Comparison of ENCODE assay signal across 8 cellular contexts in genomic region chr2:241558532-241559488, GRCh38. TPM values are rescaled to one million over a fixed set of nuclear protein-coding genes. Genes with fewer than 3 reads are reported as not detected.
DNase-seq lines count a peak whose midpoint lies in the region; ATAC-seq and TF ChIP-seq lines count a peak whose summit lies in the region.

Gene BOK, plus strand, starts transcription at chr2:241558745. Its CDS starts 739 bp downstream, at chr2:241559484.

- H3K4me3 ChIP-seq in adrenal gland = peak within 1 kb of the TSS in 3 of 4 donors; percentile 25 to 97 (median 37)
- H3K4me3 ChIP-seq in heart left ventricle = peak within 1 kb of the TSS; percentile 50 to 90 (median 66)
- H3K4me3 ChIP-seq in osteoblast (ENCODE audit: insufficient read depth, low read length) = peak within 1 kb of the TSS; percentile 83

- 0 to 3% (median 1%) methylated on average over 18 to 124 of the region's 124 CpGs; no CpG with 5 or more reads in 1 of the 4 donors for WGBS in adrenal gland, 4 donors
- WGBS in heart left ventricle, 4 donors = 1 to 3% (median 1%) methylated on average over 42 to 124 of the region's 124 CpGs

- TF ChIP-seq CTCF in adrenal gland (IDR thresholded peaks at IDR 0.05) (no peak), heart left ventricle (IDR thresholded peaks at IDR 0.05) (no peak), osteoblast (IDR thresholded peaks at IDR 0.05; ENCODE audit: extremely low read depth, low read depth, low read length) (no peak), GM13976 (IDR thresholded peaks at IDR 0.05; ENCODE audit: borderline replicate concordance, control extremely low read depth, extremely low read depth, insufficient read depth, missing control alignments) (no peak)

- peak in 3 of 4 donors; percentile 35 to 63 (median 39) for ATAC-seq in heart left ventricle
- ATAC-seq in HG03025 (IDR thresholded peaks at IDR 0.05; ENCODE audit: low FRiP score, unreplicated experiment) = no peak

- H3K36me3 ChIP-seq in adrenal gland (replicated peaks in 1 of 2) (no peaks in the 10 kb centered on the region), heart left ventricle (peaks cover 0 to 9% (median 0%) of the 10 kb centered on the region in 9 donors), osteoblast (ENCODE audit: insufficient read depth, low read length) (peaks cover 14% of the 10 kb centered on the region)

- peak within 1 kb of the TSS; percentile 80 for H2AFZ ChIP-seq in osteoblast (ENCODE audit: low read length)

- peak within 1 kb of the TSS; percentile 82 for H3K4me2 ChIP-seq in osteoblast (ENCODE audit: insufficient read depth, low read length)

- no peaks in the 10 kb centered on the region for H3K9me3 ChIP-seq in adrenal gland (replicated peaks in 1 of 3)
- peaks cover 0 to 22% (median 11%) of the 10 kb centered on the region in 12 donors for H3K9me3 ChIP-seq in heart left ventricle
- H3K9me3 ChIP-seq in osteoblast (ENCODE audit: low read depth, low read length) = no peaks in the 10 kb centered on the region

- DNase-seq in DMS114 treated with DMSO at 0.1 percent for 48 hours (lab: John Stamatoyannopoulos, UW; ENCODE audit: unreplicated experiment) (peak; percentile 62), LoVo (ENCODE audit: low spot score) (peak; percentile 76), adrenal gland (peak; percentile 45 to 74 (median 57)), heart left ventricle (peak; percentile 59 to 77 (median 70)), osteoblast (ENCODE audit: insufficient read length, low spot score, missing footprints) (peak; percentile 98), GM13976 (ENCODE audit: low spot score) (no peak), NCI-H1694 treated with DMSO at 0.1 percent for 48 hours (lab: John Stamatoyannopoulos, UW) (no peak)

- H3K4me1 ChIP-seq in adrenal gland (replicated peaks in 1 of 2) = peaks cover 12 to 16% of the 10 kb centered on the region in 2 donors
- H3K4me1 ChIP-seq in heart left ventricle = peaks cover 0 to 52% (median 23%) of the 10 kb centered on the region in 12 donors
- peaks cover 26% of the 10 kb centered on the region for H3K4me1 ChIP-seq in osteoblast (ENCODE audit: insufficient read depth, low read length)

- H4K20me1 ChIP-seq in osteoblast (ENCODE audit: insufficient read depth, low read length) = peaks cover 33% of the 10 kb centered on the region

- H3K27ac ChIP-seq in adrenal gland (peak within 1 kb of the TSS in 2 of 5 donors; percentile 57 to 87), heart left ventricle (peak within 1 kb of the TSS; percentile 20 to 86 (median 72)), osteoblast (ENCODE audit: low read depth, low read length) (peak within 1 kb of the TSS; percentile 37)

- in situ Hi-C loops in GM13976 (cut with MboI; ENCODE audit: low sequenced_read_pairs, unreplicated experiment) = no loop called here

- TF ChIP-seq POLR2A in adrenal gland (IDR thresholded peaks at IDR 0.05) (peak in 1 of 2 donors; percentile 12), heart left ventricle (IDR thresholded peaks at IDR 0.05) (no peak)

- intact Hi-C loops in adrenal gland (cut with DNase I) = no loop called here
- intact Hi-C loops in heart left ventricle (cut with DNase I) = loop anchor here in 2 of 10 donors (5.0 kb wide), 1 partner anchor 52 kb away; the partner anchor contains the start of gene STK25 (in 2 of the 2)

- H3K27me3 ChIP-seq in adrenal gland = peaks cover 4% of the 10 kb centered on the region
- H3K27me3 ChIP-seq in heart left ventricle = peaks cover 0 to 27% (median 2%) of the 10 kb centered on the region in 9 donors
- peaks cover under 1% of the 10 kb centered on the region for H3K27me3 ChIP-seq in osteoblast (ENCODE audit: insufficient read depth, low read length)

- H3K79me2 ChIP-seq in osteoblast (ENCODE audit: insufficient read depth, low read length) = peaks cover 31% of the 10 kb centered on the region

RNA-seq across cellular contexts. Expression of gene BOK, which starts in this region (rescaled TPM):
- total RNA-seq in adrenal gland (10 to 100 TPM; 10.3 to 41.7 (median 16.7) TPM), heart left ventricle (10 to 100 TPM in 3 of 9 donors, 1 to 10 TPM in 6; 1.7 to 22.3 (median 8.4) TPM), osteoblast (33.3 and 41.3 TPM in 2 replicates)
- polyA plus RNA-seq in adrenal gland (10 to 100 TPM in 1 of 3 donors, 1 to 10 TPM in 2; 2.9 to 19.3 (median 7.8) TPM), heart left ventricle (1 to 10 TPM; 1.4 to 9.6 TPM)

Comparison
In these comparisons a context has a peak if more than half of its experiments do, and no peak if none do; other contexts are left out.
1. DNase-seq: peak in DMS114 treated with DMSO at 0.1 percent for 48 hours (single experiment), LoVo (single experiment), adrenal gland (7 of 7), heart left ventricle (5 of 5) and osteoblast (single experiment); none in GM13976 (single experiment) and NCI-H1694 treated with DMSO at 0.1 percent for 48 hours (single experiment).
2. Peak in every context shown above with its lines, with median percentiles within 50 percentile points of each other: H3K4me3 ChIP-seq.